ENCODE assay signal across 8 cellular contexts in the genomic region with DNA sequence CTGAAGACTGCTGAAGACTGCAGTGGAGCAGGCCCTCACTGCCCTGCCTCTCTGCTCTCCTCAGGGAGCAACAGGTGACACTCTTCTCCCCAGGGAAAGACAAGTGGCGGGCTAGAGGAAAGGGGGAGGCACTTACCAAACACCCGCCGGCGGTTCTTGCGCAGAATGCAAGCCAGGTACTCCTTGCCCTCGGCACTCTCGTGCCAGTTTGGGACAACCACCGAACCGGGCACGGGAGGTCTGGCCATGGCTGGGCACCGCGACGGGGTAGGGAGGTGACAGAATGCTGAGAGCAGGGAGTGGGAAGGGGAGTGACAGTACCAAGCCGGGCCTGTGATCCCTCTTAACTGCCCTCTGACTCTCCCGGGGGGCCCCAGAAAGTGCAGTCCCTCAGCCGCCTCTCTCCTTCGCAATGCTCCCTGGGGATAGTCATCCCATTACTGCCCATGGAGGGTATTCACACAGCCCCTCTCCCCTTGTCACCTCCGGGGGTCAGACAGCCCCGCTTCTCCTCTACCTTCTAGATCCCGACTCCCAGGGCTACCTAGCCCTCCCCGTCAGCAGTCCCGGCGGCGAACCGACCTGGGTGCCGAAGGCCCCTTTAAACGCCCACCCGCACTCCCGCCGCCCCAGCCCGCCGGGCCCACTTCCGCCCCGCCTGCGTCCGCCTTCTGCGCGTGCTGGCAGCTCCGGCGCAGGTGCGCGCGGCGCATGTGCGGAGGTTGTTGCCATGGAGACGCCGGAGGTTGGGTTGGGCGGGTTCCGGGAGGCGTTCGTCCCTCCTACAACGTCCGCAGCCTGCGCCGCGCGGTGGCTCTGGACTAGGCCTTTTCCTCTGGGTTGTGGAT. TPM values are rescaled to one million over a fixed set of nuclear protein-coding genes. Genes with fewer than 3 reads are reported as not detected.
DNase-seq lines count a peak whose midpoint lies in the region; ATAC-seq and TF ChIP-seq lines count a peak whose summit lies in the region.

A gene with protein sequence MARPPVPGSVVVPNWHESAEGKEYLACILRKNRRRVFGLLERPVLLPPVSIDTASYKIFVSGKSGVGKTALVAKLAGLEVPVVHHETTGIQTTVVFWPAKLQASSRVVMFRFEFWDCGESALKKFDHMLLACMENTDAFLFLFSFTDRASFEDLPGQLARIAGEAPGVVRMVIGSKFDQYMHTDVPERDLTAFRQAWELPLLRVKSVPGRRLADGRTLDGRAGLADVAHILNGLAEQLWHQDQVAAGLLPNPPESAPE (minus strand): TSS at position 689 of the 848 bp plus-strand sequence. CDS start 441 bp downstream, at position 248.

- ATAC-seq in GM21576 (IDR thresholded peaks at IDR 0.05; ENCODE audit: unreplicated experiment) (peak; percentile 85), esophagus mucosa (peak; percentile 87)

- no peaks in the 10 kb centered on the region for H3K9me3 Mint-ChIP-seq in activated T-cell treated with anti-CD3 and anti-CD28 coated beads, Interleukin-2, amount 50 U/mL, for 24 hours

- DNase-seq in DMS 273 (lab: John Stamatoyannopoulos, UW; ENCODE audit: unreplicated experiment): peak; percentile 98
- DNase-seq in OCI-M2 (lab: John Stamatoyannopoulos, UW; ENCODE audit: unreplicated experiment): peak; percentile 68
- DNase-seq in activated T-cell treated with anti-CD3 and anti-CD28 coated beads, Interleukin-2, amount 50 U/mL, for 24 hours: peak; percentile 97
- DNase-seq in stimulated activated CD8-positive, alpha-beta memory T cell treated with anti-CD3 and anti-CD28 coated beads, Interleukin-7, amount 100 ng/mL, for 4 hours (ENCODE audit: low read depth in 2 of 2): peak; percentile 91 to 94

- H3K36me3 Mint-ChIP-seq in activated T-cell treated with anti-CD3 and anti-CD28 coated beads, Interleukin-2, amount 50 U/mL, for 24 hours (ENCODE audit: low read depth): no peaks in the 10 kb centered on the region

- no peaks in the 10 kb centered on the region for H3K9me3 ChIP-seq in muscle layer of duodenum (ENCODE audit: control insufficient read depth in 1 of 2, low read length in 2 of 2)

- H3K4me3 Mint-ChIP-seq in activated T-cell treated with anti-CD3 and anti-CD28 coated beads, Interleukin-2, amount 50 U/mL, for 24 hours: peak within 1 kb of the TSS; percentile 85

- no peak for TF ChIP-seq EP300 in Ishikawa (IDR thresholded peaks at IDR 0.05; ENCODE audit: borderline replicate concordance)

- peak within 1 kb of the TSS; percentile 68 to 79 for H3K4me3 ChIP-seq in muscle layer of duodenum (ENCODE audit: low read depth in 1 of 2, low read length in 2 of 2)

- peak within 1 kb of the TSS; percentile 58 for H3K27ac ChIP-seq in muscle layer of duodenum (ENCODE audit: low read length)

- no peaks in the 10 kb centered on the region for H3K27me3 Mint-ChIP-seq in activated T-cell treated with anti-CD3 and anti-CD28 coated beads, Interleukin-2, amount 50 U/mL, for 24 hours

- peaks cover 8 to 17% of the 10 kb centered on the region in 2 donors for H3K4me1 ChIP-seq in muscle layer of duodenum (ENCODE audit: control insufficient read depth in 1 of 2, insufficient read depth in 2 of 2, low read length in 2 of 2)

- peak within 1 kb of the TSS; percentile 93 for H3K27ac Mint-ChIP-seq in activated T-cell treated with anti-CD3 and anti-CD28 coated beads, Interleukin-2, amount 50 U/mL, for 24 hours

- no peaks in the 10 kb centered on the region for H3K27me3 ChIP-seq in muscle layer of duodenum (ENCODE audit: low read depth, low read length)

- TF ChIP-seq RAD21 in Ishikawa (IDR thresholded peaks at IDR 0.05; ENCODE audit: low read depth): no peak

- H3K36me3 ChIP-seq in muscle layer of duodenum (ENCODE audit: control insufficient read depth in 1 of 2, insufficient read depth in 2 of 2, low read length in 2 of 2): peaks cover 4 to 9% of the 10 kb centered on the region in 2 donors

- H3K4me1 Mint-ChIP-seq in activated T-cell treated with anti-CD3 and anti-CD28 coated beads, Interleukin-2, amount 50 U/mL, for 24 hours (ENCODE audit: low read depth): peaks cover 28% of the 10 kb centered on the region

TF ChIP-seq in Ishikawa, 13 proteins besides CTCF, POLR2A, EP300 and RAD21:
- TF ChIP-seq USF1 (IDR thresholded peaks at IDR 0.05) (0 out of 2 replicates have a peak, but pooled peaks have one; percentile 37), EGR1 (IDR thresholded peaks at IDR 0.05) (peak; percentile 82), TCF12 (IDR thresholded peaks at IDR 0.05; ENCODE audit: low read depth) (peak; percentile 61), NFIC (IDR thresholded peaks at IDR 0.05) (peak; percentile 22; the same call in 1 of the 2 replicates), TEAD4 (IDR thresholded peaks at IDR 0.05) (no peak), CREB1 (IDR thresholded peaks at IDR 0.05; ENCODE audit: low read depth) (no peak; the same call in 1 of the 2 replicates), TAF1 (IDR thresholded peaks at IDR 0.05; ENCODE audit: low read depth) (peak; percentile 59), CEBPB (IDR thresholded peaks at IDR 0.05) (no peak), FOXM1 (IDR thresholded peaks at IDR 0.05; ENCODE audit: borderline replicate concordance, low read depth) (no peak), ZBTB7A (IDR thresholded peaks at IDR 0.05; ENCODE audit: low read depth) (peak; percentile 93), YY1 (IDR thresholded peaks at IDR 0.05; ENCODE audit: low read depth) (no peak)
- TF ChIP-seq, protein P1, sequence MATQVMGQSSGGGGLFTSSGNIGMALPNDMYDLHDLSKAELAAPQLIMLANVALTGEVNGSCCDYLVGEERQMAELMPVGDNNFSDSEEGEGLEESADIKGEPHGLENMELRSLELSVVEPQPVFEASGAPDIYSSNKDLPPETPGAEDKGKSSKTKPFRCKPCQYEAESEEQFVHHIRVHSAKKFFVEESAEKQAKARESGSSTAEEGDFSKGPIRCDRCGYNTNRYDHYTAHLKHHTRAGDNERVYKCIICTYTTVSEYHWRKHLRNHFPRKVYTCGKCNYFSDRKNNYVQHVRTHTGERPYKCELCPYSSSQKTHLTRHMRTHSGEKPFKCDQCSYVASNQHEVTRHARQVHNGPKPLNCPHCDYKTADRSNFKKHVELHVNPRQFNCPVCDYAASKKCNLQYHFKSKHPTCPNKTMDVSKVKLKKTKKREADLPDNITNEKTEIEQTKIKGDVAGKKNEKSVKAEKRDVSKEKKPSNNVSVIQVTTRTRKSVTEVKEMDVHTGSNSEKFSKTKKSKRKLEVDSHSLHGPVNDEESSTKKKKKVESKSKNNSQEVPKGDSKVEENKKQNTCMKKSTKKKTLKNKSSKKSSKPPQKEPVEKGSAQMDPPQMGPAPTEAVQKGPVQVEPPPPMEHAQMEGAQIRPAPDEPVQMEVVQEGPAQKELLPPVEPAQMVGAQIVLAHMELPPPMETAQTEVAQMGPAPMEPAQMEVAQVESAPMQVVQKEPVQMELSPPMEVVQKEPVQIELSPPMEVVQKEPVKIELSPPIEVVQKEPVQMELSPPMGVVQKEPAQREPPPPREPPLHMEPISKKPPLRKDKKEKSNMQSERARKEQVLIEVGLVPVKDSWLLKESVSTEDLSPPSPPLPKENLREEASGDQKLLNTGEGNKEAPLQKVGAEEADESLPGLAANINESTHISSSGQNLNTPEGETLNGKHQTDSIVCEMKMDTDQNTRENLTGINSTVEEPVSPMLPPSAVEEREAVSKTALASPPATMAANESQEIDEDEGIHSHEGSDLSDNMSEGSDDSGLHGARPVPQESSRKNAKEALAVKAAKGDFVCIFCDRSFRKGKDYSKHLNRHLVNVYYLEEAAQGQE (IDR thresholded peaks at IDR 0.05; ENCODE audit: low read depth): no peak
- TF ChIP-seq, protein P2, sequence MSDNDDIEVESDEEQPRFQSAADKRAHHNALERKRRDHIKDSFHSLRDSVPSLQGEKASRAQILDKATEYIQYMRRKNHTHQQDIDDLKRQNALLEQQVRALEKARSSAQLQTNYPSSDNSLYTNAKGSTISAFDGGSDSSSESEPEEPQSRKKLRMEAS (IDR thresholded peaks at IDR 0.05): peak; percentile 75; the same call in 1 of the 2 replicates

RNA-seq across cellular contexts. Expression of the gene that starts here (rescaled TPM):
- total RNA-seq in esophagus mucosa: 11.4 TPM

Comparison
In these comparisons a context has a peak if more than half of its experiments do, and no peak if none do; other contexts are left out.
1. Peak in every context shown above with its lines: DNase-seq, ATAC-seq, H3K4me3 ChIP-seq and H3K27ac ChIP-seq.